ENCODE assay signal across 29 cellular contexts in the genomic region with DNA sequence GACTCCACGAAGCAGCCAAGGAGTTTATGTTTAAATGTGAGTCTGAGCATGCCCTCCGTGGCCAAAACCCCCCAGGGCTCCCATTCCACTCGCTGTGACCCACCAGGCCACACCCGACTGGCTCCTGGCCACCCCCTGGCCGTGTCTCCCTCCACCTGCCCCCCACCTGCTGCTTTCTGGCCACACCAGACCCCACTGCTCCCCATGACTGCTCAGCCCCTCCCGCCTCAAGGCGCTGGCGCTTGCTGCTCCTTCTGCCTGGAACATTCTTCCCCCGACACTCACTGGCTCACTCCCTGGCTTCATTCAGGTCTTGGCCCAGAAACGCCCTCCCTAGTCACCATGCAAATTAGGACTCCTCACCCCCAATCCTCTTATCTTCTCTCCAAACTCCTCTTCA.
"Had no signal": no experiment of that assay in that cellular context is flagged by ENCODE, and none has a peak within 500 bp of the region (broad histone marks: within the 10 kb centered on the region; RNA-seq: fewer than 3 reads in every experiment).

No MANE protein-coding gene starts in this region.

- DNase-seq: activated B cell treated with CpG ODN at 0.5 μM for 24 hours; activated CD4-positive, alpha-beta memory T cell treated with anti-CD3 and anti-CD28 coated beads for 36 hours; activated CD4-positive, alpha-beta T cell treated with anti-CD3 and anti-CD28 coated beads for 4 hours; activated CD4-positive, alpha-beta T cell treated with anti-CD3 and anti-CD28 coated beads, Interleukin-2, amount 10 ng/mL, durations not matched to agents 24 days and 14 days; activated CD4-positive, alpha-beta T cell treated with anti-CD3 and anti-CD28 coated beads, Interleukin-2, amount 50 U/mL, for 1 hour; activated CD4-positive, alpha-beta T cell treated with anti-CD3 and anti-CD28 coated beads, Interleukin-2, amount 50 U/mL, for 4 hours; activated CD4-positive, CD25-positive, alpha-beta regulatory T cell treated with anti-CD3 and anti-CD28 coated beads, Interleukin-2, amount 50 U/mL, for 72 hours; activated CD8-positive, alpha-beta memory T cell treated with anti-CD3 and anti-CD28 coated beads, Interleukin-2, amount 50 U/mL, for 4 hours; activated CD8-positive, alpha-beta T cell treated with anti-CD3 and anti-CD28 coated beads for 36 hours; activated effector memory CD4-positive, alpha-beta T cell treated with anti-CD3 and anti-CD28 coated beads, Interleukin-2, amount 50 U/mL, for 16 hours; activated gamma-delta T cell treated with Interleukin-2 at 50 U/mL for 16 hours; activated naive CD4-positive, alpha-beta T cell treated with anti-CD3 and anti-CD28 coated beads, Interleukin-2, amount 10 ng/mL, durations not matched to agents 7 days and 5 days; activated naive CD4-positive, alpha-beta T cell treated with Interleukin-2 at 50 U/mL for 16 hours; activated naive CD8-positive, alpha-beta T cell treated with anti-CD3 and anti-CD28 coated beads, Interleukin-2, amount 10 ng/mL, durations not matched to agents 7 days and 5 days; activated naive CD8-positive, alpha-beta T cell treated with anti-CD3 and anti-CD28 coated beads, Interleukin-2, amount 50 U/mL, for 24 hours; activated T-cell treated with anti-CD3 and anti-CD28 coated beads for 4 hours; activated T-cell treated with anti-CD3 and anti-CD28 coated beads, Interleukin-2, amount 50 U/mL, for 1 hour; activated T-cell treated with anti-CD3 and anti-CD28 coated beads, Interleukin-2, amount 50 U/mL, for 4 hours; activated T-cell treated with anti-CD3 and anti-CD28 coated beads, Interleukin-2, amount 50 U/mL, for 72 hours; amygdala; central memory CD4-positive, alpha-beta T cell; SW 1271; T-helper 1 cell; T-helper 2 cell; T-helper 9 cell had no signal

- H3K4me1 ChIP-seq: ascending aorta had no signal

- ATAC-seq: activated CD8-positive, alpha-beta T cell treated with anti-CD3 and anti-CD28 coated beads for 36 hours; activated naive CD8-positive, alpha-beta T cell treated with anti-CD3 and anti-CD28 coated beads, Interleukin-2, amount 50 U/mL, for 24 hours; activated T-cell treated with anti-CD3 and anti-CD28 coated beads, Interleukin-2, amount 50 U/mL, for 4 hours; activated T-cell treated with anti-CD3 and anti-CD28 coated beads, Interleukin-2, amount 50 U/mL, for 72 hours; activated T-helper 17 cell treated with anti-CD3 and anti-CD28 coated beads, Interleukin-2, amount 50 U/mL, for 72 hours had no signal

- H3K4me3 ChIP-seq: ascending aorta, cardiac muscle cell had no signal

- H3K27ac ChIP-seq: ascending aorta, cardiac muscle cell, VCaP had no signal

- H3K27me3 ChIP-seq: ascending aorta, cardiac muscle cell had no signal

- H3K9me3 ChIP-seq: ascending aorta had no signal

- H3K36me3 ChIP-seq: ascending aorta, cardiac muscle cell had no signal
